In the genomic region with DNA sequence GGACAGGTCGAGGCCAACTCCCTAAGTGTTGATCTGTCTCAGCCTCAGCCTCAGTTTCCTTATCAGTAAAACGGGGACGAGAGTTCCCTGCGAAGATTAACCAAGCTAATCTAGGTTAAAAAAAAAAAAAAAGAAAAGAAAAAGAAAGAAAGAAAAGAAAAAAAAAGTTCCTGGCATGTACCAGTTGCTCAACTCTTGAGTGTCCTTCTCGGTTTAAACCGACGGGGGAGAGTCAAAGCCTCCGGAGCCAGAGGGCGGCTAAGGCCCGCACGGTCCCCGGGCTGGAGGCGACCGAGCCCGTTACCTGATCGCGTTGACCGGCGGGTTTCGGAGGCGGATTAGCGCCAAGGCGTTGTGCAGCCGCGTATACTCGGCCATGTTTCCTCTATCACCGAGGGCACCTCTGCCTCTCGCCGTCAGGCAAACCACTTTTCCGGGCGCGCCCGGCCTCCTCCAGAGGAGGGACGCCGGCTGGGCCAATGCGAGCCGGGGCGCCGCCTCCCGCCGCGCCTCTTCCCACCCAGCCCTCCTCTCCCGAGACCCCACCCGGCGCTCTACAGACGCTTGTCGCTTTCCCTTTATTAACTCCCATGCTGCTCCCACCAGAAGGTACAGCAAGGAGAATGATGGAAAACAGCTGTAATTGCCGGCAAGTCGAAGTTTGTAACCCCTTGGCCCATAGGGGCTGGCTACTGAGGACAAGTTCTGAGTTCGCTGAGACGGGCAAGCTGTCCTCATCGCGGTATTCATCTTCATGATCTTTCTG, we compare ENCODE assay signal across 1 cellular context.
A peak's percentile ranks its signal among the peaks of the same experiment; 100 is the strongest.
TF ChIP-seq lines count a peak whose summit lies in the region.

A gene (minus strand): TSS at position 405 of the 766 bp plus-strand sequence. CDS start 27 bp downstream, at position 378.

TF ChIP-seq in HepG2, 621 proteins besides CTCF, POLR2A, EP300 and RAD21 (continued from another document and continues in another):
- TF ChIP-seq, protein P1, sequence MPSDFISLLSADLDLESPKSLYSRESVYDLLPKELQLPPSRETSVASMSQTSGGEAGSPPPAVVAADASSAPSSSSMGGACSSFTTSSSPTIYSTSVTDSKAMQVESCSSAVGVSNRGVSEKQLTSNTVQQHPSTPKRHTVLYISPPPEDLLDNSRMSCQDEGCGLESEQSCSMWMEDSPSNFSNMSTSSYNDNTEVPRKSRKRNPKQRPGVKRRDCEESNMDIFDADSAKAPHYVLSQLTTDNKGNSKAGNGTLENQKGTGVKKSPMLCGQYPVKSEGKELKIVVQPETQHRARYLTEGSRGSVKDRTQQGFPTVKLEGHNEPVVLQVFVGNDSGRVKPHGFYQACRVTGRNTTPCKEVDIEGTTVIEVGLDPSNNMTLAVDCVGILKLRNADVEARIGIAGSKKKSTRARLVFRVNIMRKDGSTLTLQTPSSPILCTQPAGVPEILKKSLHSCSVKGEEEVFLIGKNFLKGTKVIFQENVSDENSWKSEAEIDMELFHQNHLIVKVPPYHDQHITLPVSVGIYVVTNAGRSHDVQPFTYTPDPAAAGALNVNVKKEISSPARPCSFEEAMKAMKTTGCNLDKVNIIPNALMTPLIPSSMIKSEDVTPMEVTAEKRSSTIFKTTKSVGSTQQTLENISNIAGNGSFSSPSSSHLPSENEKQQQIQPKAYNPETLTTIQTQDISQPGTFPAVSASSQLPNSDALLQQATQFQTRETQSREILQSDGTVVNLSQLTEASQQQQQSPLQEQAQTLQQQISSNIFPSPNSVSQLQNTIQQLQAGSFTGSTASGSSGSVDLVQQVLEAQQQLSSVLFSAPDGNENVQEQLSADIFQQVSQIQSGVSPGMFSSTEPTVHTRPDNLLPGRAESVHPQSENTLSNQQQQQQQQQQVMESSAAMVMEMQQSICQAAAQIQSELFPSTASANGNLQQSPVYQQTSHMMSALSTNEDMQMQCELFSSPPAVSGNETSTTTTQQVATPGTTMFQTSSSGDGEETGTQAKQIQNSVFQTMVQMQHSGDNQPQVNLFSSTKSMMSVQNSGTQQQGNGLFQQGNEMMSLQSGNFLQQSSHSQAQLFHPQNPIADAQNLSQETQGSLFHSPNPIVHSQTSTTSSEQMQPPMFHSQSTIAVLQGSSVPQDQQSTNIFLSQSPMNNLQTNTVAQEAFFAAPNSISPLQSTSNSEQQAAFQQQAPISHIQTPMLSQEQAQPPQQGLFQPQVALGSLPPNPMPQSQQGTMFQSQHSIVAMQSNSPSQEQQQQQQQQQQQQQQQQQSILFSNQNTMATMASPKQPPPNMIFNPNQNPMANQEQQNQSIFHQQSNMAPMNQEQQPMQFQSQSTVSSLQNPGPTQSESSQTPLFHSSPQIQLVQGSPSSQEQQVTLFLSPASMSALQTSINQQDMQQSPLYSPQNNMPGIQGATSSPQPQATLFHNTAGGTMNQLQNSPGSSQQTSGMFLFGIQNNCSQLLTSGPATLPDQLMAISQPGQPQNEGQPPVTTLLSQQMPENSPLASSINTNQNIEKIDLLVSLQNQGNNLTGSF (CRISPR knock-in tag; IDR thresholded peaks at IDR 0.05), result peak; percentile 42; the same call in 1 of the 2 replicates
- TF ChIP-seq, protein P2, sequence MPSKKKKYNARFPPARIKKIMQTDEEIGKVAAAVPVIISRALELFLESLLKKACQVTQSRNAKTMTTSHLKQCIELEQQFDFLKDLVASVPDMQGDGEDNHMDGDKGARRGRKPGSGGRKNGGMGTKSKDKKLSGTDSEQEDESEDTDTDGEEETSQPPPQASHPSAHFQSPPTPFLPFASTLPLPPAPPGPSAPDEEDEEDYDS (CRISPR knock-in tag; IDR thresholded peaks at IDR 0.05), result peak; percentile 96
- TF ChIP-seq HNRNPUL1 (IDR thresholded peaks at IDR 0.05; ENCODE audit: low read depth, low read length) (no peak), ZNF317 (CRISPR knock-in tag; IDR thresholded peaks at IDR 0.05) (0 out of 2 replicates have a peak, but pooled peaks have one; percentile 49), GPN1 (CRISPR knock-in tag; IDR thresholded peaks at IDR 0.05; ENCODE audit: borderline replicate concordance) (no peak), MTF1 (CRISPR knock-in tag; IDR thresholded peaks at IDR 0.05) (no peak), ELF3 (CRISPR knock-in tag; IDR thresholded peaks at IDR 0.05) (peak; percentile 60; the same call in 1 of the 2 replicates), SCMH1 (CRISPR knock-in tag; IDR thresholded peaks at IDR 0.05; ENCODE audit: borderline replicate concordance) (no peak), HNRNPLL (IDR thresholded peaks at IDR 0.05; ENCODE audit: low read depth, low read length, poor library complexity, severe bottlenecking) (peak; percentile 62), HNF4A (CRISPR knock-in tag; IDR thresholded peaks at IDR 0.05) (no peak), ZNF138 (CRISPR knock-in tag; IDR thresholded peaks at IDR 0.05; ENCODE audit: low read depth) (no peak), RFXAP (CRISPR knock-in tag; IDR thresholded peaks at IDR 0.05; ENCODE audit: borderline replicate concordance) (0 out of 2 replicates have a peak, but pooled peaks have one; percentile 64), ZNF766 (CRISPR knock-in tag; IDR thresholded peaks at IDR 0.05; ENCODE audit: borderline replicate concordance) (no peak), CHD4 (IDR thresholded peaks at IDR 0.05; ENCODE audit: borderline replicate concordance, low read length) (no peak), ZNF782 (CRISPR knock-in tag; IDR thresholded peaks at IDR 0.05; ENCODE audit: borderline replicate concordance) (0 out of 2 replicates have a peak, but pooled peaks have one; percentile 61), ESRRA (CRISPR knock-in tag; IDR thresholded peaks at IDR 0.05; ENCODE audit: low read depth) (peak; percentile 24; the same call in 1 of the 2 replicates), ZBTB20 (CRISPR knock-in tag; IDR thresholded peaks at IDR 0.05; ENCODE audit: borderline replicate concordance, low read depth) (no peak), ZNF768 (CRISPR knock-in tag; IDR thresholded peaks at IDR 0.05) (peak; percentile 70), FOSL1 (CRISPR knock-in tag; IDR thresholded peaks at IDR 0.05; ENCODE audit: borderline replicate concordance) (no peak), KLF13 (CRISPR knock-in tag; IDR thresholded peaks at IDR 0.05) (no peak), TAF15 (IDR thresholded peaks at IDR 0.05; ENCODE audit: low read depth, low read length, poor library complexity, severe bottlenecking) (peak; percentile 46), ZNF850 (CRISPR knock-in tag; conservative IDR thresholded peaks at IDR 0.05) (no peak), ZNF772 (CRISPR knock-in tag; IDR thresholded peaks at IDR 0.05) (no peak), ZFP36 (IDR thresholded peaks at IDR 0.05; ENCODE audit: borderline replicate concordance, low read depth, low read length, partially characterized antibody) (no peak), TOE1 (CRISPR knock-in tag; IDR thresholded peaks at IDR 0.05) (no peak), DNMT3B (CRISPR knock-in tag; conservative IDR thresholded peaks at IDR 0.05) (0 out of 2 replicates have a peak, but pooled peaks have one; percentile 41), ZNF616 (CRISPR knock-in tag; IDR thresholded peaks at IDR 0.05; ENCODE audit: low read depth) (no peak), ZNF335 (CRISPR knock-in tag; IDR thresholded peaks at IDR 0.05) (peak; percentile 21; the same call in 1 of the 2 replicates), PCBP2 (optimal IDR thresholded peaks at IDR 0.05; ENCODE audit: low read depth, low read length, poor library complexity, severe bottlenecking) (no peak), ATF1 (CRISPR knock-in tag; IDR thresholded peaks at IDR 0.05) (no peak), ZNF589 (CRISPR knock-in tag; conservative IDR thresholded peaks at IDR 0.05) (no peak), KDM2A (CRISPR knock-in tag; IDR thresholded peaks at IDR 0.05; ENCODE audit: borderline replicate concordance, low read depth) (peak; percentile 77), ZNF660 (CRISPR knock-in tag; IDR thresholded peaks at IDR 0.05; ENCODE audit: borderline replicate concordance, low read depth) (no peak)
- TF ChIP-seq, protein P3, sequence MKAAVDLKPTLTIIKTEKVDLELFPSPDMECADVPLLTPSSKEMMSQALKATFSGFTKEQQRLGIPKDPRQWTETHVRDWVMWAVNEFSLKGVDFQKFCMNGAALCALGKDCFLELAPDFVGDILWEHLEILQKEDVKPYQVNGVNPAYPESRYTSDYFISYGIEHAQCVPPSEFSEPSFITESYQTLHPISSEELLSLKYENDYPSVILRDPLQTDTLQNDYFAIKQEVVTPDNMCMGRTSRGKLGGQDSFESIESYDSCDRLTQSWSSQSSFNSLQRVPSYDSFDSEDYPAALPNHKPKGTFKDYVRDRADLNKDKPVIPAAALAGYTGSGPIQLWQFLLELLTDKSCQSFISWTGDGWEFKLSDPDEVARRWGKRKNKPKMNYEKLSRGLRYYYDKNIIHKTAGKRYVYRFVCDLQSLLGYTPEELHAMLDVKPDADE (CRISPR knock-in tag; IDR thresholded peaks at IDR 0.05), result no peak
- TF ChIP-seq, protein P4, sequence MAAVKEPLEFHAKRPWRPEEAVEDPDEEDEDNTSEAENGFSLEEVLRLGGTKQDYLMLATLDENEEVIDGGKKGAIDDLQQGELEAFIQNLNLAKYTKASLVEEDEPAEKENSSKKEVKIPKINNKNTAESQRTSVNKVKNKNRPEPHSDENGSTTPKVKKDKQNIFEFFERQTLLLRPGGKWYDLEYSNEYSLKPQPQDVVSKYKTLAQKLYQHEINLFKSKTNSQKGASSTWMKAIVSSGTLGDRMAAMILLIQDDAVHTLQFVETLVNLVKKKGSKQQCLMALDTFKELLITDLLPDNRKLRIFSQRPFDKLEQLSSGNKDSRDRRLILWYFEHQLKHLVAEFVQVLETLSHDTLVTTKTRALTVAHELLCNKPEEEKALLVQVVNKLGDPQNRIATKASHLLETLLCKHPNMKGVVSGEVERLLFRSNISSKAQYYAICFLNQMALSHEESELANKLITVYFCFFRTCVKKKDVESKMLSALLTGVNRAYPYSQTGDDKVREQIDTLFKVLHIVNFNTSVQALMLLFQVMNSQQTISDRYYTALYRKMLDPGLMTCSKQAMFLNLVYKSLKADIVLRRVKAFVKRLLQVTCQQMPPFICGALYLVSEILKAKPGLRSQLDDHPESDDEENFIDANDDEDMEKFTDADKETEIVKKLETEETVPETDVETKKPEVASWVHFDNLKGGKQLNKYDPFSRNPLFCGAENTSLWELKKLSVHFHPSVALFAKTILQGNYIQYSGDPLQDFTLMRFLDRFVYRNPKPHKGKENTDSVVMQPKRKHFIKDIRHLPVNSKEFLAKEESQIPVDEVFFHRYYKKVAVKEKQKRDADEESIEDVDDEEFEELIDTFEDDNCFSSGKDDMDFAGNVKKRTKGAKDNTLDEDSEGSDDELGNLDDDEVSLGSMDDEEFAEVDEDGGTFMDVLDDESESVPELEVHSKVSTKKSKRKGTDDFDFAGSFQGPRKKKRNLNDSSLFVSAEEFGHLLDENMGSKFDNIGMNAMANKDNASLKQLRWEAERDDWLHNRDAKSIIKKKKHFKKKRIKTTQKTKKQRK (IDR thresholded peaks at IDR 0.05; ENCODE audit: low read length), result no peak
- TF ChIP-seq, protein P5, sequence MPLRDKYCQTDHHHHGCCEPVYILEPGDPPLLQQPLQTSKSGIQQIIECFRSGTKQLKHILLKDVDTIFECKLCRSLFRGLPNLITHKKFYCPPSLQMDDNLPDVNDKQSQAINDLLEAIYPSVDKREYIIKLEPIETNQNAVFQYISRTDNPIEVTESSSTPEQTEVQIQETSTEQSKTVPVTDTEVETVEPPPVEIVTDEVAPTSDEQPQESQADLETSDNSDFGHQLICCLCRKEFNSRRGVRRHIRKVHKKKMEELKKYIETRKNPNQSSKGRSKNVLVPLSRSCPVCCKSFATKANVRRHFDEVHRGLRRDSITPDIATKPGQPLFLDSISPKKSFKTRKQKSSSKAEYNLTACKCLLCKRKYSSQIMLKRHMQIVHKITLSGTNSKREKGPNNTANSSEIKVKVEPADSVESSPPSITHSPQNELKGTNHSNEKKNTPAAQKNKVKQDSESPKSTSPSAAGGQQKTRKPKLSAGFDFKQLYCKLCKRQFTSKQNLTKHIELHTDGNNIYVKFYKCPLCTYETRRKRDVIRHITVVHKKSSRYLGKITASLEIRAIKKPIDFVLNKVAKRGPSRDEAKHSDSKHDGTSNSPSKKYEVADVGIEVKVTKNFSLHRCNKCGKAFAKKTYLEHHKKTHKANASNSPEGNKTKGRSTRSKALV (CRISPR knock-in tag; IDR thresholded peaks at IDR 0.05), result no peak
- TF ChIP-seq, protein P6, sequence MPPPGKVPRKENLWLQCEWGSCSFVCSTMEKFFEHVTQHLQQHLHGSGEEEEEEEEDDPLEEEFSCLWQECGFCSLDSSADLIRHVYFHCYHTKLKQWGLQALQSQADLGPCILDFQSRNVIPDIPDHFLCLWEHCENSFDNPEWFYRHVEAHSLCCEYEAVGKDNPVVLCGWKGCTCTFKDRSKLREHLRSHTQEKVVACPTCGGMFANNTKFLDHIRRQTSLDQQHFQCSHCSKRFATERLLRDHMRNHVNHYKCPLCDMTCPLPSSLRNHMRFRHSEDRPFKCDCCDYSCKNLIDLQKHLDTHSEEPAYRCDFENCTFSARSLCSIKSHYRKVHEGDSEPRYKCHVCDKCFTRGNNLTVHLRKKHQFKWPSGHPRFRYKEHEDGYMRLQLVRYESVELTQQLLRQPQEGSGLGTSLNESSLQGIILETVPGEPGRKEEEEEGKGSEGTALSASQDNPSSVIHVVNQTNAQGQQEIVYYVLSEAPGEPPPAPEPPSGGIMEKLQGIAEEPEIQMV (CRISPR knock-in tag; IDR thresholded peaks at IDR 0.05; ENCODE audit: low read depth), result 0 out of 2 replicates have a peak, but pooled peaks have one; percentile 31
- TF ChIP-seq, protein P7, sequence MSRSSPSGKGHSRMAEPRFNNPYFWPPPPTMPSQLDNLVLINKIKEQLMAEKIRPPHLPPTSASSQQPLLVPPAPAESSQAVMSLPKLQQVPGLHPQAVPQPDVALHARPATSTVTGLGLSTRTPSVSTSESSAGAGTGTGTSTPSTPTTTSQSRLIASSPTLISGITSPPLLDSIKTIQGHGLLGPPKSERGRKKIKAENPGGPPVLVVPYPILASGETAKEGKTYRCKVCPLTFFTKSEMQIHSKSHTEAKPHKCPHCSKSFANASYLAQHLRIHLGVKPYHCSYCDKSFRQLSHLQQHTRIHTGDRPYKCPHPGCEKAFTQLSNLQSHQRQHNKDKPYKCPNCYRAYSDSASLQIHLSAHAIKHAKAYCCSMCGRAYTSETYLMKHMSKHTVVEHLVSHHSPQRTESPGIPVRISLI (CRISPR knock-in tag; IDR thresholded peaks at IDR 0.05; ENCODE audit: borderline replicate concordance), result peak; percentile 61; the same call in 1 of the 2 replicates
- TF ChIP-seq, protein P8, sequence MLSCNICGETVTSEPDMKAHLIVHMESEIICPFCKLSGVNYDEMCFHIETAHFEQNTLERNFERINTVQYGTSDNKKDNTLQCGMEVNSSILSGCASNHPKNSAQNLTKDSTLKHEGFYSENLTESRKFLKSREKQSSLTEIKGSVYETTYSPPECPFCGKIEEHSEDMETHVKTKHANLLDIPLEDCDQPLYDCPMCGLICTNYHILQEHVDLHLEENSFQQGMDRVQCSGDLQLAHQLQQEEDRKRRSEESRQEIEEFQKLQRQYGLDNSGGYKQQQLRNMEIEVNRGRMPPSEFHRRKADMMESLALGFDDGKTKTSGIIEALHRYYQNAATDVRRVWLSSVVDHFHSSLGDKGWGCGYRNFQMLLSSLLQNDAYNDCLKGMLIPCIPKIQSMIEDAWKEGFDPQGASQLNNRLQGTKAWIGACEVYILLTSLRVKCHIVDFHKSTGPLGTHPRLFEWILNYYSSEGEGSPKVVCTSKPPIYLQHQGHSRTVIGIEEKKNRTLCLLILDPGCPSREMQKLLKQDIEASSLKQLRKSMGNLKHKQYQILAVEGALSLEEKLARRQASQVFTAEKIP (CRISPR knock-in tag; IDR thresholded peaks at IDR 0.05; ENCODE audit: borderline replicate concordance), result no peak
